In the genomic region with DNA sequence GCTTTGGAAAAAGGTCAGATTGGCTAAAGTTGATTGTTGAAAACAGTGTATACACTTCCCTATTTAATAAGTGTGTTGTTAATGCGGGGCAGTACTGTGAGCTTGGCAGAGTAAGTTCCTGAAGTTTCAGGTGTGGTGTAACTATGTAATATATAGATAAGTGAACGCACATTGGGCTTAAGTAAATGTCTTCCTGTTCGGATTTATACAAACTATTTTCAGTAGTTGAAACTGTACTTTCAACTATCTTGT, we compare ENCODE assay signal across 8 cellular contexts. TPM values are rescaled to one million over a fixed set of nuclear protein-coding genes. Genes with fewer than 3 reads are reported as not detected.
A peak's percentile ranks its signal among the peaks of the same experiment; 100 is the strongest.
DNase-seq lines count a peak whose midpoint lies in the region; ATAC-seq and TF ChIP-seq lines count a peak whose summit lies in the region.

No MANE protein-coding gene starts in this region.

- intact Hi-C loops in Right ventricle myocardium inferior (cut with DNase I) (loop anchor here (2.0 to 5.0 kb wide), 2 partner anchors 153 to 1130 kb away; a partner anchor contains a TSS), breast epithelium (cut with DNase I; ENCODE audit: low total_unique reads) (no loop called here)

- H3K36me3 ChIP-seq in right atrium auricular region (peaks cover 31% of the 10 kb centered on the region), breast epithelium (no peaks in the 10 kb centered on the region)

- H3K4me1 ChIP-seq in right atrium auricular region (peaks cover 0 to 54% of the 10 kb centered on the region in 2 donors), breast epithelium (peaks cover 0 to 4% of the 10 kb centered on the region in 2 donors), mononuclear cell (ENCODE audit: insufficient read depth, low read length) (peaks cover 56% of the 10 kb centered on the region)

- H3K9me3 ChIP-seq in right atrium auricular region = no peaks in the 10 kb centered on the region
- H3K9me3 ChIP-seq in breast epithelium = no peaks in the 10 kb centered on the region
- H3K9me3 ChIP-seq in mononuclear cell (ENCODE audit: low read depth, low read length) = no peaks in the 10 kb centered on the region

- H3K27me3 ChIP-seq in right atrium auricular region = no peaks in the 10 kb centered on the region
- no peaks in the 10 kb centered on the region for H3K27me3 ChIP-seq in breast epithelium
- H3K27me3 ChIP-seq in mononuclear cell (ENCODE audit: insufficient read depth, low read length) = no peaks in the 10 kb centered on the region

- peak overlapping the region; percentile 95 to 98 for H3K27ac ChIP-seq in right atrium auricular region
- peak overlapping the region; percentile 95 to 96 for H3K27ac ChIP-seq in breast epithelium

- no peak for DNase-seq in right atrium auricular region (ENCODE audit: low spot score)
- no peak for DNase-seq in Right ventricle myocardium inferior (ENCODE audit: missing footprints)
- no peak for DNase-seq in breast epithelium (ENCODE audit: low spot score in 2 of 2)
- no peak for DNase-seq in stimulated activated CD4-positive, alpha-beta T cell treated with anti-CD3 and anti-CD28 coated beads, Interleukin-4, amount 100 ng/mL, for 4 hours
- DNase-seq in mesenteric fat pad (ENCODE audit: low spot score) = no peak
- DNase-seq in NCI-H1105 treated with DMSO at 0.1 percent for 48 hours (lab: John Stamatoyannopoulos, UW) = no peak
- no peak for DNase-seq in NCI-H187 (lab: John Stamatoyannopoulos, UW)

- no peak for TF ChIP-seq POLR2A in breast epithelium (IDR thresholded peaks at IDR 0.05)

- TF ChIP-seq CTCF in right atrium auricular region (IDR thresholded peaks at IDR 0.05) (no peak), breast epithelium (IDR thresholded peaks at IDR 0.05) (no peak)

- no peak for ATAC-seq in Right ventricle myocardium inferior

- peak overlapping the region; percentile 67 to 93 for H3K4me3 ChIP-seq in right atrium auricular region
- H3K4me3 ChIP-seq in breast epithelium = peak overlapping the region; percentile 76 to 84 (median 81)
- H3K4me3 ChIP-seq in mononuclear cell (ENCODE audit: low read length) = peak overlapping the region; percentile 78

RNA-seq across cellular contexts. Expression of a gene that starts 0.9 kb away (rescaled TPM):
- total RNA-seq in right atrium auricular region (1 to 10 TPM; 5.8 to 8.8 TPM), Right ventricle myocardium inferior (7.7 TPM), breast epithelium (10 to 100 TPM; 10.2 to 15.7 (median 15.4) TPM), mononuclear cell (13.4 TPM), mesenteric fat pad (14.5 TPM)

RNA-seq across cellular contexts. Expression of a gene that starts 1.2 kb away (rescaled TPM):
- total RNA-seq in right atrium auricular region (100 to 1,000 TPM in 1 of 2 donors, 10 to 100 TPM in 1; 74.6 to 115 TPM), Right ventricle myocardium inferior (46.4 TPM), breast epithelium (100 to 1,000 TPM; 320 to 763 (median 754) TPM), mononuclear cell (745 TPM), mesenteric fat pad (223 TPM)

RNA-seq across cellular contexts. Expression of a gene that starts 44.4 kb away (rescaled TPM):
- 1 to 10 TPM; 1.5 to 4.2 TPM for total RNA-seq in right atrium auricular region
- total RNA-seq in Right ventricle myocardium inferior = 3.3 TPM
- total RNA-seq in breast epithelium = 1 to 10 TPM; 4.5 to 6.0 (median 4.6) TPM
- 5.2 TPM for total RNA-seq in mononuclear cell
- total RNA-seq in mesenteric fat pad = 8.4 TPM

RNA-seq across cellular contexts. Expression of a gene that starts 44.6 kb away (rescaled TPM):
- 10 to 100 TPM; 11.2 to 13.9 TPM for total RNA-seq in right atrium auricular region
- 13.5 TPM for total RNA-seq in Right ventricle myocardium inferior
- total RNA-seq in breast epithelium = 10 to 100 TPM in 2 of 3 donors, 1 to 10 TPM in 1; 9.4 to 15.8 (median 14.1) TPM
- total RNA-seq in mononuclear cell = 2.4 TPM
- 14.7 TPM for total RNA-seq in mesenteric fat pad

RNA-seq across cellular contexts. Expression of a gene that starts 48.1 kb away (rescaled TPM):
- total RNA-seq in right atrium auricular region (under 1 TPM in 1 of 2 donors, not detected in 1; 0.31 TPM), Right ventricle myocardium inferior (0.46 TPM), breast epithelium (under 1 TPM in 1 of 3 donors, not detected in 2; 0.32 TPM), mononuclear cell (0.10 TPM), mesenteric fat pad (not detected)
